In genomic region chr15:78034495-78035191, GRCh38 we compare ENCODE assay signal across 9 cellular contexts. TPM values are rescaled to one million over a fixed set of nuclear protein-coding genes. Genes with fewer than 3 reads are reported as not detected.
DNase-seq lines count a peak whose midpoint lies in the region; ATAC-seq and TF ChIP-seq lines count a peak whose summit lies in the region.
"Had no signal": no experiment of that assay in that cellular context is flagged by ENCODE, and none has a peak within 500 bp of the region (broad histone marks: within the 10 kb centered on the region; RNA-seq: fewer than 3 reads in every experiment).

No MANE protein-coding gene starts in this region.

- ATAC-seq in HG03097 (IDR thresholded peaks at IDR 0.05; ENCODE audit: low FRiP score, unreplicated experiment): peak; percentile 55

- H3K27ac ChIP-seq in VCaP (peak overlapping the region; percentile 68), mammary epithelial cell (ENCODE audit: insufficient read depth, low read depth, low read length) (no peak overlapping the region), suprapubic skin (peak overlapping the region; percentile 9)

- TF ChIP-seq EP300 in suprapubic skin (IDR thresholded peaks at IDR 0.05): no peak

- peaks cover 19% of the 10 kb centered on the region for H3K36me3 Mint-ChIP-seq in nephron (ENCODE audit: low read depth)

- peak overlapping the region in 1 of 3 experiments; percentile 19 for H3K4me3 Mint-ChIP-seq in nephron

- no peak overlapping the region for H3K9ac ChIP-seq in mammary epithelial cell (ENCODE audit: insufficient read depth, low read length)

- intact Hi-C loops in mammary epithelial cell (cut with micrococcal nuclease): no loop called here

- no peak overlapping the region for H3K4me2 ChIP-seq in mammary epithelial cell (ENCODE audit: insufficient read depth, low read depth, low read length)

- H3K4me3 ChIP-seq in mammary epithelial cell (replicated peaks in 1 of 3; ENCODE audit: insufficient read depth in 1 of 3, low read depth in 2 of 3, low read length in 3 of 3) (no peak overlapping the region), suprapubic skin (no peak overlapping the region)

- TF ChIP-seq POLR2A in GM18951 (IDR thresholded peaks at IDR 0.05; ENCODE audit: extremely low read depth, insufficient read depth, insufficient read length) (peak; percentile 28), suprapubic skin (IDR thresholded peaks at IDR 0.05) (no peak)

- H3K27ac Mint-ChIP-seq in nephron: peak overlapping the region; percentile 82 to 87 (median 86)

- TF ChIP-seq CTCF in VCaP (conservative IDR thresholded peaks at IDR 0.05): no peak
- TF ChIP-seq CTCF in mammary epithelial cell (conservative IDR thresholded peaks at IDR 0.05 in 1 of 2, IDR thresholded peaks at IDR 0.05 in 1 of 2; ENCODE audit: extremely low read depth in 1 of 2, insufficient read depth in 1 of 2, low read depth in 1 of 2, low read length in 2 of 2): no peak
- TF ChIP-seq CTCF in nephron (IDR thresholded peaks at IDR 0.05; ENCODE audit: unreplicated experiment in 3 of 3): no peak
- TF ChIP-seq CTCF in suprapubic skin (IDR thresholded peaks at IDR 0.05): no peak

- dilution Hi-C loops in mammary epithelial cell (cut with HindIII; ENCODE audit: low sequenced_read_pairs): no loop called here

- no peak overlapping the region for H2AFZ ChIP-seq in mammary epithelial cell (ENCODE audit: low read depth, low read length)

- H3K4me1 ChIP-seq in mammary epithelial cell (ENCODE audit: insufficient read depth, low read length): no peaks in the 10 kb centered on the region
- H3K4me1 ChIP-seq in suprapubic skin: peaks cover 61% of the 10 kb centered on the region

- H3K9me3 ChIP-seq in mammary epithelial cell (replicated peaks; ENCODE audit: insufficient read depth, low read length) (no peaks in the 10 kb centered on the region), suprapubic skin (no peaks in the 10 kb centered on the region)

- no TSS peak for BruUV-seq in mammary epithelial cell (replicated peaks; lab: Mats Ljungman, UMichigan)

- H4K20me1 ChIP-seq in mammary epithelial cell (ENCODE audit: insufficient read depth, low read length): no peaks in the 10 kb centered on the region

- H3K27me3 Mint-ChIP-seq in nephron (ENCODE audit: low read depth): peaks cover 4% of the 10 kb centered on the region

- WGBS in mammary epithelial cell (ENCODE audit: low coverage, missing lambda C conversion rate): 73% methylated on average over 11 of the region's 13 CpGs
- 48% methylated on average over 11 of the region's 13 CpGs for WGBS in suprapubic skin

- in situ Hi-C loops in GM18951 (cut with MboI; ENCODE audit: low sequenced_read_pairs, unreplicated experiment) (no loop called here), mammary epithelial cell (cut with MboI; ENCODE audit: low sequenced_read_pairs in 2 of 2) (no loop called here)

- peak; percentile 34 for DNase-seq in mammary epithelial cell
- DNase-seq in suprapubic skin (ENCODE audit: low spot score in 2 of 2): no peak
- no peak for DNase-seq in medulla oblongata (ENCODE audit: extremely low spot score)
- DNase-seq in NCI-H2227 treated with DMSO at 0.1 percent for 48 hours (lab: John Stamatoyannopoulos, UW): no peak

- H3K9me3 Mint-ChIP-seq in nephron: no peaks in the 10 kb centered on the region

- CTCF ChIA-PET in mammary epithelial cell (lab: Charles Lee; ENCODE audit: low non-redundant PET): no interaction called here

- H3K27me3 ChIP-seq in mammary epithelial cell (ENCODE audit: insufficient read depth, low read length) (no peaks in the 10 kb centered on the region), suprapubic skin (no peaks in the 10 kb centered on the region)

- H3K4me1 Mint-ChIP-seq in nephron: peaks cover 53% of the 10 kb centered on the region

- H3K79me2 ChIP-seq in mammary epithelial cell (ENCODE audit: insufficient read depth, low read length): no peaks in the 10 kb centered on the region

- no peaks in the 10 kb centered on the region for H3K36me3 ChIP-seq in mammary epithelial cell (ENCODE audit: insufficient read depth, low read length)
- peaks cover 2% of the 10 kb centered on the region for H3K36me3 ChIP-seq in suprapubic skin

RNA-seq across cellular contexts. Expression of gene TBC1D2B, which starts 42.9 kb away (rescaled TPM):
- 10 to 100 TPM; 15.7 to 24.0 TPM for total RNA-seq in mammary epithelial cell
- 11.8 TPM for polyA plus RNA-seq in mammary epithelial cell
- 10.3 TPM for polyA minus RNA-seq in mammary epithelial cell
- 100 to 1,000 TPM in 1 of 4 donors, 10 to 100 TPM in 3; 27.9 to 126 (median 41.5) TPM for total RNA-seq in suprapubic skin

RNA-seq across cellular contexts. Expression of gene SH2D7, which starts 57.7 kb away (rescaled TPM):
- total RNA-seq in mammary epithelial cell (not detected), suprapubic skin (not detected)
- not detected for polyA plus RNA-seq in mammary epithelial cell
- not detected for polyA minus RNA-seq in mammary epithelial cell
- total RNA-seq: M059J had no signal
